ENCODE assay signal across 4 cellular contexts in genomic region chr17:14541714-14542113, GRCh38.
A peak's percentile ranks its signal among the peaks of the same experiment; 100 is the strongest.
TF ChIP-seq lines count a peak whose summit lies in the region.

No MANE protein-coding gene starts in this region.

TF ChIP-seq in HepG2, 621 proteins besides CTCF, POLR2A, EP300 and RAD21 (continued from another document):
- TF ChIP-seq PCBP2 (optimal IDR thresholded peaks at IDR 0.05; ENCODE audit: low read depth, low read length, poor library complexity, severe bottlenecking) (peak; percentile 33), ZKSCAN5 (CRISPR knock-in tag; IDR thresholded peaks at IDR 0.05) (no peak), PCBP1 (IDR thresholded peaks at IDR 0.05; ENCODE audit: borderline replicate concordance, low read depth, low read length) (0 out of 2 replicates have a peak, but pooled peaks have one; percentile 78), MATR3 (CRISPR knock-in tag; IDR thresholded peaks at IDR 0.05) (no peak), KMT2B (CRISPR knock-in tag; IDR thresholded peaks at IDR 0.05) (no peak), HNRNPK (IDR thresholded peaks at IDR 0.05; ENCODE audit: low read depth, low read length, poor library complexity, severe bottlenecking) (peak; percentile 62)

TF ChIP-seq in HEK293, 187 proteins besides CTCF, POLR2A, EP300 and RAD21 (continues in another document):
- no peak for TF ChIP-seq ZNF600 (tag by site-specific recombination; IDR thresholded peaks at IDR 0.05)
- TF ChIP-seq HOXD13 (CRISPR knock-in tag; IDR thresholded peaks at IDR 0.05; ENCODE audit: borderline replicate concordance) = no peak
- TF ChIP-seq ZNF449 (tag by site-specific recombination; IDR thresholded peaks at IDR 0.05) = no peak
- no peak for TF ChIP-seq ZNF585B (tag by site-specific recombination; IDR thresholded peaks at IDR 0.05)
- no peak for TF ChIP-seq KLF8 (tag by site-specific recombination; IDR thresholded peaks at IDR 0.05)
- TF ChIP-seq PBX3 (CRISPR knock-in tag; IDR thresholded peaks at IDR 0.05) = no peak
- TF ChIP-seq ZIC2 (tag by site-specific recombination; IDR thresholded peaks at IDR 0.05) = no peak
- TF ChIP-seq ZNF544 (tag by site-specific recombination; IDR thresholded peaks at IDR 0.05) = peak; percentile 73
- no peak for TF ChIP-seq ZNF776 (tag by site-specific recombination; IDR thresholded peaks at IDR 0.05; ENCODE audit: borderline replicate concordance)
- TF ChIP-seq ZNF366 (tag by site-specific recombination; conservative IDR thresholded peaks at IDR 0.05) = peak; percentile 77

TF ChIP-seq in WTC11, 78 proteins besides CTCF, POLR2A, EP300 and RAD21:
- TF ChIP-seq ZNF512 (CRISPR knock-in tag; IDR thresholded peaks at IDR 0.05; ENCODE audit: borderline replicate concordance) (peak; percentile 89; the same call in 1 of the 2 replicates), HMGXB4 (CRISPR knock-in tag; IDR thresholded peaks at IDR 0.05) (no peak)
TF ChIP-seq in WTC11: peak in this region for 1.

TF ChIP-seq in K562, 482 proteins besides CTCF, POLR2A, EP300 and RAD21:
- no peak for TF ChIP-seq ZNF407 (IDR thresholded peaks at IDR 0.05; ENCODE audit: low read depth)
- peak; percentile 65 for TF ChIP-seq ZNF512 (tag; IDR thresholded peaks at IDR 0.05)
